16 cellular contexts compared by ENCODE assay signal in genomic region chr3:134252766-134253165, GRCh38. TPM values are rescaled to one million over a fixed set of nuclear protein-coding genes. Genes with fewer than 3 reads are reported as not detected.
DNase-seq lines count a peak whose midpoint lies in the region; ATAC-seq, FAIRE-seq and TF ChIP-seq lines count a peak whose summit lies in the region.
"Had no signal": no experiment of that assay in that cellular context is flagged by ENCODE, and none has a peak within 500 bp of the region (broad histone marks: within the 10 kb centered on the region; RNA-seq: fewer than 3 reads in every experiment).

No MANE protein-coding gene starts in this region.

- peak overlapping the region; percentile 75 for H3K4me3 Mint-ChIP-seq in CD4-positive, alpha-beta T cell

- FAIRE-seq in urothelium cell line (lab: Jason Lieb, UNC) = no peak
- FAIRE-seq: frontal cortex, RCC 7860 had no signal

- no peak overlapping the region for H3K27ac ChIP-seq in CD4-positive, alpha-beta T cell (ENCODE audit: low read depth, low read length)
- H3K27ac ChIP-seq in HEK293 (ENCODE audit: extremely low read depth, low read depth, low read length) (no peak overlapping the region), gastroesophageal sphincter (peak overlapping the region in 3 of 4 donors; percentile 23 to 97 (median 93)), osteoblast (ENCODE audit: low read depth, low read length) (no peak overlapping the region), brain microvascular endothelial cell (no peak overlapping the region)

- POLR2A ChIA-PET in CD4-positive, alpha-beta T cell (lab: Charles Lee) = interaction anchor here (1.2 kb wide), 1 partner anchor 235 kb away, joined by 3 read pairs; no protein-coding TSS in a partner anchor
- POLR2A ChIA-PET in HEK293 (lab: Yijun Ruan, JAX) = no interaction called here

- no peak for ATAC-seq in CD4-positive, alpha-beta T cell (ENCODE audit: poor library complexity)
- no peak for ATAC-seq in gastroesophageal sphincter
- ATAC-seq: stimulated activated naive CD8-positive, alpha-beta T cell treated with anti-CD3 and anti-CD28 coated beads, Interleukin-15, amount 100 ng/mL, for 72 hours had no signal

- no peak overlapping the region for H3K4me3 ChIP-seq in HEK293 (ENCODE audit: low read depth, low read length)
- H3K4me3 ChIP-seq in gastroesophageal sphincter = no peak overlapping the region
- no peak overlapping the region for H3K4me3 ChIP-seq in osteoblast (ENCODE audit: insufficient read depth, low read length)
- no peak overlapping the region for H3K4me3 ChIP-seq in brain microvascular endothelial cell (ENCODE audit: low read depth, low read length)

- H3K36me3 ChIP-seq in HEK293 (ENCODE audit: control insufficient read depth in 2 of 2, insufficient read depth in 1 of 2, low read length in 2 of 2) (no peaks in the 10 kb centered on the region), gastroesophageal sphincter (no peaks in the 10 kb centered on the region), osteoblast (ENCODE audit: insufficient read depth, low read length) (no peaks in the 10 kb centered on the region), brain microvascular endothelial cell (replicated peaks) (no peaks in the 10 kb centered on the region)

- no peak for DNase-seq in CD4-positive, alpha-beta T cell
- no peak for DNase-seq in osteoblast (ENCODE audit: insufficient read length, low spot score, missing footprints)
- DNase-seq in brain microvascular endothelial cell = no peak
- DNase-seq in RKO (ENCODE audit: low spot score) = no peak
- no peak for DNase-seq in urothelium cell line (ENCODE audit: low spot score)
- DNase-seq: activated CD4-positive, CD25-positive, alpha-beta regulatory T cell; DMS153; Karpas-422; NCI-H187; NCI-H510A treated with DMSO at 0.1 percent for 48 hours; posterior cingulate gyrus had no signal

- H3K9me3 ChIP-seq in CD4-positive, alpha-beta T cell (ENCODE audit: control insufficient read depth, low read length) = no peaks in the 10 kb centered on the region
- no peaks in the 10 kb centered on the region for H3K9me3 ChIP-seq in HEK293 (ENCODE audit: control insufficient read depth, insufficient read depth, low read depth, low read length)
- no peaks in the 10 kb centered on the region for H3K9me3 ChIP-seq in gastroesophageal sphincter
- no peaks in the 10 kb centered on the region for H3K9me3 ChIP-seq in osteoblast (ENCODE audit: low read depth, low read length)

- H4K20me1 ChIP-seq in osteoblast (ENCODE audit: insufficient read depth, low read length) = peaks cover 22% of the 10 kb centered on the region

- intact Hi-C loops in CD4-positive, alpha-beta T cell (cut with DNase I, micrococcal nuclease) = loop anchor here (5.0 kb wide), 4 partner anchors 40 to 1530 kb away; partner anchors contain the start of gene NPHP3 (in 1 of the 2)

- H3K4me1 ChIP-seq in HEK293 (ENCODE audit: control insufficient read depth, insufficient read depth, low read length) = no peaks in the 10 kb centered on the region
- peaks cover 0 to 42% (median 0%) of the 10 kb centered on the region in 3 donors for H3K4me1 ChIP-seq in gastroesophageal sphincter
- H3K4me1 ChIP-seq in osteoblast (ENCODE audit: insufficient read depth, low read length) = peaks cover 15% of the 10 kb centered on the region

- H3K36me3 Mint-ChIP-seq in CD4-positive, alpha-beta T cell (ENCODE audit: low read depth) = peaks cover 17% of the 10 kb centered on the region

- no peaks in the 10 kb centered on the region for H3K27me3 ChIP-seq in CD4-positive, alpha-beta T cell (ENCODE audit: control insufficient read depth, insufficient read depth, low read length)
- no peaks in the 10 kb centered on the region for H3K27me3 ChIP-seq in gastroesophageal sphincter
- H3K27me3 ChIP-seq in osteoblast (ENCODE audit: insufficient read depth, low read length) = no peaks in the 10 kb centered on the region
- no peaks in the 10 kb centered on the region for H3K27me3 ChIP-seq in brain microvascular endothelial cell (replicated peaks)

- in situ Hi-C loops in brain microvascular endothelial cell (cut with HindIII; ENCODE audit: low pct_ligation_motif_present, low sequenced_read_pairs) = no loop called here

- peak overlapping the region; percentile 73 for H3K27ac Mint-ChIP-seq in CD4-positive, alpha-beta T cell

- TF ChIP-seq CTCF in CD4-positive, alpha-beta T cell (IDR thresholded peaks at IDR 0.05) = no peak
- TF ChIP-seq CTCF in HEK293 (tag by site-specific recombination; IDR thresholded peaks at IDR 0.05) (no peak), gastroesophageal sphincter (IDR thresholded peaks at IDR 0.05) (no peak), osteoblast (IDR thresholded peaks at IDR 0.05; ENCODE audit: extremely low read depth, low read depth, low read length) (no peak), brain microvascular endothelial cell (IDR thresholded peaks at IDR 0.05; ENCODE audit: low read depth, low read length, missing control alignments) (no peak)

- 82 to 83% methylated on average over 5 to 7 of the region's 7 CpGs for WGBS in gastroesophageal sphincter (ENCODE audit: low coverage in 1 of 2), 2 donors

- no peak for TF ChIP-seq POLR2A in gastroesophageal sphincter (IDR thresholded peaks at IDR 0.05)

- peaks cover 52% of the 10 kb centered on the region for H3K4me1 Mint-ChIP-seq in CD4-positive, alpha-beta T cell (ENCODE audit: low read depth)

- H3K27me3 Mint-ChIP-seq in CD4-positive, alpha-beta T cell = no peaks in the 10 kb centered on the region

- CTCF ChIA-PET in CD4-positive, alpha-beta T cell (lab: Charles Lee) = interaction anchor here (2.9 kb wide), 1 partner anchor 40 kb away, joined by 11 read pairs; no protein-coding TSS in a partner anchor
- CTCF ChIA-PET in HEK293 (lab: Yijun Ruan, JAX) = interaction anchor here (0.6 to 0.7 kb wide), 2 partner anchors 9 to 104 kb away, joined by 4 read pairs; no protein-coding TSS in a partner anchor

- peaks cover 30% of the 10 kb centered on the region for H3K79me2 ChIP-seq in osteoblast (ENCODE audit: insufficient read depth, low read length)

- no peak overlapping the region for H3K4me2 ChIP-seq in osteoblast (ENCODE audit: insufficient read depth, low read length)

- peak overlapping the region; percentile 87 for H2AFZ ChIP-seq in osteoblast (ENCODE audit: low read length)

- no peaks in the 10 kb centered on the region for H3K9me3 Mint-ChIP-seq in CD4-positive, alpha-beta T cell
- H3K9me3 Mint-ChIP-seq: stimulated activated naive CD8-positive, alpha-beta T cell treated with anti-CD3 and anti-CD28 coated beads, Interleukin-15, amount 100 ng/mL, for 72 hours had no signal

- TF ChIP-seq EP300 in gastroesophageal sphincter (IDR thresholded peaks at IDR 0.05) = no peak

TF ChIP-seq in HEK293, 187 proteins besides CTCF, POLR2A, EP300 and RAD21:
- TF ChIP-seq, protein P1, sequence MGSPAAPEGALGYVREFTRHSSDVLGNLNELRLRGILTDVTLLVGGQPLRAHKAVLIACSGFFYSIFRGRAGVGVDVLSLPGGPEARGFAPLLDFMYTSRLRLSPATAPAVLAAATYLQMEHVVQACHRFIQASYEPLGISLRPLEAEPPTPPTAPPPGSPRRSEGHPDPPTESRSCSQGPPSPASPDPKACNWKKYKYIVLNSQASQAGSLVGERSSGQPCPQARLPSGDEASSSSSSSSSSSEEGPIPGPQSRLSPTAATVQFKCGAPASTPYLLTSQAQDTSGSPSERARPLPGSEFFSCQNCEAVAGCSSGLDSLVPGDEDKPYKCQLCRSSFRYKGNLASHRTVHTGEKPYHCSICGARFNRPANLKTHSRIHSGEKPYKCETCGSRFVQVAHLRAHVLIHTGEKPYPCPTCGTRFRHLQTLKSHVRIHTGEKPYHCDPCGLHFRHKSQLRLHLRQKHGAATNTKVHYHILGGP (tag by site-specific recombination; IDR thresholded peaks at IDR 0.05) = no peak
- TF ChIP-seq ZNF140 (tag by site-specific recombination; IDR thresholded peaks at IDR 0.05) (no peak), SCRT2 (tag by site-specific recombination; IDR thresholded peaks at IDR 0.05) (peak; percentile 30; the same call in 1 of the 2 replicates)

RNA-seq across cellular contexts. Expression of gene RYK, which starts 2.1 kb away (rescaled TPM):
- 10 to 100 TPM; 57.6 to 59.2 TPM for total RNA-seq in CD4-positive, alpha-beta T cell
- total RNA-seq in gastroesophageal sphincter (100 to 1,000 TPM in 3 of 4 donors, 10 to 100 TPM in 1; 92.7 to 133 (median 115) TPM), osteoblast (108 and 117 TPM in 2 replicates)

Comparison
In these comparisons a context has a peak if more than half of its experiments do, and no peak if none do; other contexts are left out.
1. H3K27ac ChIP-seq: peak in gastroesophageal sphincter (3 of 4); none in CD4-positive, alpha-beta T cell (single experiment), HEK293 (single experiment), osteoblast (single experiment) and brain microvascular endothelial cell (single experiment).